Comparison of ENCODE assay signal across 19 cellular contexts in the genomic region with DNA sequence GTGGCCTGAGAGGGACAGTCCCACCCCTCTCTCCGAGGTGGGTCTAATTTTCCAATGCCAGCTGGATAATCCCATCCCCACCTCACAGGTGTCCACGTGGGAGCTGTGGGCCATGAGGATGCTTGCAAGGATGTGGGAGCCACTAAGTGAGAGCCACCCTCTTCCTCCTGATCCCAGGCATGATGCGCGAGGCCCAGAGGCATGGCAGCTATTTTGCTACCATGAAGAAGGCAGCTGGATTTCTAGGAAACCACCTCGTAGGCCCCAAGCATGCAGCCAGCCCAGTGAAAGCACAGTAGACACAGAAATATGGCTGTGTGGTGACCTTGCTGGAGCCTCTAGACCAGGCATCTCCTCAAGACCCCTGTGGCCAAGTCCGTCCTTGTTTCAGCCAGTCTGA. TPM values are rescaled to one million over a fixed set of nuclear protein-coding genes. Genes with fewer than 3 reads are reported as not detected.
DNase-seq lines count a peak whose midpoint lies in the region; ATAC-seq and TF ChIP-seq lines count a peak whose summit lies in the region.
"Had no signal": no experiment of that assay in that cellular context is flagged by ENCODE, and none has a peak within 500 bp of the region (broad histone marks: within the 10 kb centered on the region; RNA-seq: fewer than 3 reads in every experiment).

No MANE protein-coding gene starts in this region.

- WGBS in gastroesophageal sphincter (ENCODE audit: low coverage in 1 of 2), 2 donors = 67% methylated on average over 2 of the region's 6 CpGs; no CpG with 5 or more reads in 1 of the 2 donors
- WGBS in smooth muscle cell (ENCODE audit: low lambda C conversion rate) = 93% methylated on average over 6 of the region's 6 CpGs

- ATAC-seq in activated naive CD4-positive, alpha-beta T cell treated with anti-CD3 and anti-CD28 coated beads, Interleukin-2, amount 50 U/mL, for 72 hours = no peak
- ATAC-seq in activated T-helper 17 cell treated with anti-CD3 and anti-CD28 coated beads, Interleukin-2, amount 50 U/mL, for 72 hours (replicated peaks) = no peak
- no peak for ATAC-seq in gastroesophageal sphincter
- ATAC-seq in stimulated activated effector memory CD8-positive, alpha-beta T cell treated with anti-CD3 and anti-CD28 coated beads, Interleukin-12 subunit alpha, Interleukin-12 subunit beta, amount 100 ng/mL, for 72 hours = no peak
- ATAC-seq in GM18502 (IDR thresholded peaks at IDR 0.05; ENCODE audit: poor library complexity, unreplicated experiment) = no peak

- H3F3A ChIP-seq in smooth muscle cell (ENCODE audit: low read depth) = no peaks in the 10 kb centered on the region

- H3K27me3 ChIP-seq in gastroesophageal sphincter (no peaks in the 10 kb centered on the region), smooth muscle cell (ENCODE audit: low read depth) (no peaks in the 10 kb centered on the region)
- H3K27me3 ChIP-seq: ascending aorta, MG63 had no signal

- H3K9me3 Mint-ChIP-seq in activated naive CD4-positive, alpha-beta T cell treated with anti-CD3 and anti-CD28 coated beads, Interleukin-2, amount 50 U/mL, for 72 hours = no peaks in the 10 kb centered on the region
- no peaks in the 10 kb centered on the region for H3K9me3 Mint-ChIP-seq in activated T-helper 17 cell treated with anti-CD3 and anti-CD28 coated beads, Interleukin-2, amount 50 U/mL, for 72 hours
- H3K9me3 Mint-ChIP-seq in stimulated activated effector memory CD8-positive, alpha-beta T cell treated with anti-CD3 and anti-CD28 coated beads, Interleukin-12 subunit alpha, Interleukin-12 subunit beta, amount 100 ng/mL, for 72 hours = no peaks in the 10 kb centered on the region
- H3K9me3 Mint-ChIP-seq: IgD-negative memory B cell, nephron progenitor cell had no signal

- peak overlapping the region; percentile 54 to 67 for H3K27ac Mint-ChIP-seq in activated naive CD4-positive, alpha-beta T cell treated with anti-CD3 and anti-CD28 coated beads, Interleukin-2, amount 50 U/mL, for 72 hours
- H3K27ac Mint-ChIP-seq in activated T-helper 17 cell treated with anti-CD3 and anti-CD28 coated beads, Interleukin-2, amount 50 U/mL, for 72 hours = peak overlapping the region; percentile 28
- H3K27ac Mint-ChIP-seq in stimulated activated effector memory CD8-positive, alpha-beta T cell treated with anti-CD3 and anti-CD28 coated beads, Interleukin-12 subunit alpha, Interleukin-12 subunit beta, amount 100 ng/mL, for 72 hours = peak overlapping the region; percentile 40
- H3K27ac Mint-ChIP-seq: nephron progenitor cell had no signal

- H3K4me1 Mint-ChIP-seq in activated T-helper 17 cell treated with anti-CD3 and anti-CD28 coated beads, Interleukin-2, amount 50 U/mL, for 72 hours = peaks cover 14% of the 10 kb centered on the region
- H3K4me1 Mint-ChIP-seq in stimulated activated effector memory CD8-positive, alpha-beta T cell treated with anti-CD3 and anti-CD28 coated beads, Interleukin-12 subunit alpha, Interleukin-12 subunit beta, amount 100 ng/mL, for 72 hours = peaks cover 19% of the 10 kb centered on the region

- no peak overlapping the region for H3K4me3 Mint-ChIP-seq in activated T-helper 17 cell treated with anti-CD3 and anti-CD28 coated beads, Interleukin-2, amount 50 U/mL, for 72 hours
- H3K4me3 Mint-ChIP-seq in stimulated activated effector memory CD8-positive, alpha-beta T cell treated with anti-CD3 and anti-CD28 coated beads, Interleukin-12 subunit alpha, Interleukin-12 subunit beta, amount 100 ng/mL, for 72 hours = no peak overlapping the region
- H3K4me3 Mint-ChIP-seq: IgD-negative memory B cell, nephron progenitor cell had no signal

- H3K9ac ChIP-seq in smooth muscle cell (ENCODE audit: low read depth) = no peak overlapping the region

- H3K9me3 ChIP-seq in gastroesophageal sphincter = no peaks in the 10 kb centered on the region
- H3K9me3 ChIP-seq in smooth muscle cell (replicated peaks; ENCODE audit: low read depth) = no peaks in the 10 kb centered on the region
- H3K9me3 ChIP-seq: ascending aorta, MG63 had no signal

- no peaks in the 10 kb centered on the region for H4K20me1 ChIP-seq in smooth muscle cell (ENCODE audit: low read depth)

- H3K27ac ChIP-seq in gastroesophageal sphincter (peak overlapping the region in 3 of 4 donors; percentile 81 to 87 (median 82)), smooth muscle cell (ENCODE audit: low read depth) (no peak overlapping the region)
- H3K27ac ChIP-seq: ascending aorta had no signal

- no peak for TF ChIP-seq EP300 in gastroesophageal sphincter (IDR thresholded peaks at IDR 0.05)

- no peak overlapping the region for H3K4me2 ChIP-seq in smooth muscle cell

- H3K79me2 ChIP-seq in smooth muscle cell (ENCODE audit: low read depth) = no peaks in the 10 kb centered on the region

- no peak overlapping the region for H3K4me3 ChIP-seq in gastroesophageal sphincter
- no peak overlapping the region for H3K4me3 ChIP-seq in smooth muscle cell
- H3K4me3 ChIP-seq: ascending aorta, MG63 had no signal

- H3K36me3 ChIP-seq in gastroesophageal sphincter (peaks cover 0 to 60% of the 10 kb centered on the region in 2 donors), smooth muscle cell (ENCODE audit: low read depth) (no peaks in the 10 kb centered on the region)

- H2AFZ ChIP-seq in smooth muscle cell (ENCODE audit: low read depth) = no peak overlapping the region

- H3K36me3 Mint-ChIP-seq in activated naive CD4-positive, alpha-beta T cell treated with anti-CD3 and anti-CD28 coated beads, Interleukin-2, amount 50 U/mL, for 72 hours = peaks cover 0 to 11% of the 10 kb centered on the region in 2 donors
- peaks cover 49% of the 10 kb centered on the region for H3K36me3 Mint-ChIP-seq in activated T-helper 17 cell treated with anti-CD3 and anti-CD28 coated beads, Interleukin-2, amount 50 U/mL, for 72 hours (ENCODE audit: low read depth)
- H3K36me3 Mint-ChIP-seq in stimulated activated effector memory CD8-positive, alpha-beta T cell treated with anti-CD3 and anti-CD28 coated beads, Interleukin-12 subunit alpha, Interleukin-12 subunit beta, amount 100 ng/mL, for 72 hours = peaks cover 41% of the 10 kb centered on the region

- no peak for DNase-seq in activated naive CD4-positive, alpha-beta T cell treated with anti-CD3 and anti-CD28 coated beads, Interleukin-2, amount 50 U/mL, for 72 hours (ENCODE audit: low spot score in 2 of 2)
- no peak for DNase-seq in activated naive CD4-positive, alpha-beta T cell treated with anti-CD3 and anti-CD28 coated beads, Interleukin-2, amount 50 U/mL, for 16 hours
- DNase-seq in stimulated activated effector memory CD8-positive, alpha-beta T cell treated with anti-CD3 and anti-CD28 coated beads, Interleukin-12 subunit alpha, Interleukin-12 subunit beta, amount 100 ng/mL, for 72 hours (ENCODE audit: low spot score in 2 of 2) = no peak
- DNase-seq in superior temporal gyrus (ENCODE audit: extremely low spot score) (no peak), smooth muscle cell (lab: John Stamatoyannopoulos, UW; ENCODE audit: unreplicated experiment) (no peak)
- DNase-seq: activated CD4-positive, alpha-beta T cell treated with anti-CD3 and anti-CD28 coated beads for 1 hour; activated effector memory CD4-positive, alpha-beta T cell treated with anti-CD3 and anti-CD28 coated beads, Interleukin-2, amount 50 U/mL, for 16 hours; DMS53; hippocampal formation; mammary epithelial cell; MG63; NCI-H1694; nephron progenitor cell; stimulated activated CD4-positive, alpha-beta T cell treated with anti-CD3 and anti-CD28 coated beads, Interleukin-4, amount 100 ng/mL, for 1 hour had no signal

- TF ChIP-seq CTCF in gastroesophageal sphincter (IDR thresholded peaks at IDR 0.05) (no peak), smooth muscle cell (IDR thresholded peaks at IDR 0.05; ENCODE audit: borderline replicate concordance, insufficient read depth, poor library complexity, severe bottlenecking) (no peak)

- no peaks in the 10 kb centered on the region for H3K27me3 Mint-ChIP-seq in activated T-helper 17 cell treated with anti-CD3 and anti-CD28 coated beads, Interleukin-2, amount 50 U/mL, for 72 hours
- H3K27me3 Mint-ChIP-seq: IgD-negative memory B cell had no signal

- H3K4me1 ChIP-seq in gastroesophageal sphincter (peaks cover 0 to 28% (median 0%) of the 10 kb centered on the region in 3 donors), smooth muscle cell (ENCODE audit: low read depth) (no peaks in the 10 kb centered on the region)

- TF ChIP-seq POLR2A in gastroesophageal sphincter (IDR thresholded peaks at IDR 0.05) = no peak

RNA-seq across cellular contexts. Expression of a gene that starts 20.4 kb away (rescaled TPM):
- 10 to 100 TPM in 1 of 2 donors, 1 to 10 TPM in 1; 9.2 to 10.8 TPM for total RNA-seq in activated naive CD4-positive, alpha-beta T cell treated with anti-CD3 and anti-CD28 coated beads, Interleukin-2, amount 50 U/mL, for 72 hours
- 1 to 10 TPM; 7.7 to 9.1 TPM for total RNA-seq in activated T-helper 17 cell treated with anti-CD3 and anti-CD28 coated beads, Interleukin-2, amount 50 U/mL, for 72 hours
- total RNA-seq in gastroesophageal sphincter = 10 to 100 TPM in 1 of 4 donors, 1 to 10 TPM in 3; 1.9 to 12.0 (median 4.0) TPM
- 0.81 and 2.6 TPM in 2 replicates for total RNA-seq in smooth muscle cell
- polyA plus RNA-seq in smooth muscle cell = 3.1 and 3.5 TPM in 2 replicates

RNA-seq across cellular contexts. Expression of a gene that starts 44.9 kb away (rescaled TPM):
- total RNA-seq in activated naive CD4-positive, alpha-beta T cell treated with anti-CD3 and anti-CD28 coated beads, Interleukin-2, amount 50 U/mL, for 72 hours = 100 to 1,000 TPM; 106 to 132 TPM
- total RNA-seq in activated T-helper 17 cell treated with anti-CD3 and anti-CD28 coated beads, Interleukin-2, amount 50 U/mL, for 72 hours = 10 to 100 TPM; 59.6 to 99.8 TPM
- total RNA-seq in gastroesophageal sphincter = 10 to 100 TPM; 48.4 to 66.0 (median 63.3) TPM
- 35.7 and 36.9 TPM in 2 replicates for total RNA-seq in smooth muscle cell
- 59.1 and 61.2 TPM in 2 replicates for polyA plus RNA-seq in smooth muscle cell
